16 cellular contexts compared by ENCODE assay signal in the genomic region with DNA sequence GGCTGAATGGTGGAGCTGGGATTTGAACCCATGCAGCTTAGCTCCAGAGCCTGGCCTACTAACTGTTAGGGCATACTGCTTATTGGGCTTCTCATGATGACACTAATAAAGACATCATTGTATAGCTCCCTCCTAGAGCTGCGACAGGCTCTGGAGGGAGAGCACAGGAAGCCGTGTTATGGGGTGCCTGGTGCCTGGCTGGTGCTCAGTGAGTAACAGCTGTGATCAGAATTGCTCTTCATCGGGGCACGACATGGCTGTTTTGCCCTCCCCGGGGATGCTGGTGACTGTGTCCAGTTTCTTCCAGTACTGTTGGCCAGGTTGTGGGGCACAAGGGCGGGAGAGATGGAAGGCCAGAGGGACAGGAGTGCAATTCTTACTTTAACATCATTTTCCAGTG. TPM values are rescaled to one million over a fixed set of nuclear protein-coding genes. Genes with fewer than 3 reads are reported as not detected.
DNase-seq lines count a peak whose midpoint lies in the region; ATAC-seq lines count a peak whose summit lies in the region.
"Had no signal": no experiment of that assay in that cellular context is flagged by ENCODE, and none has a peak within 500 bp of the region (broad histone marks: within the 10 kb centered on the region; RNA-seq: fewer than 3 reads in every experiment).

No MANE protein-coding gene starts in this region.

- POLR2A ChIA-PET in naive thymus-derived CD8-positive, alpha-beta T cell (lab: Charles Lee) = interaction anchor here (1.0 kb wide), 1 partner anchor 53 kb away, joined by 3 read pairs; no protein-coding TSS in a partner anchor

- H3K27ac Mint-ChIP-seq in stimulated activated naive CD8-positive, alpha-beta T cell treated with anti-CD3 and anti-CD28 coated beads, Interleukin-15, amount 100 ng/mL, for 72 hours = no peak overlapping the region
- no peak overlapping the region for H3K27ac Mint-ChIP-seq in activated T-helper 17 cell treated with anti-CD3 and anti-CD28 coated beads, Interleukin-2, amount 50 U/mL, for 72 hours
- H3K27ac Mint-ChIP-seq in naive thymus-derived CD8-positive, alpha-beta T cell = no peak overlapping the region

- no peak for ATAC-seq in stimulated activated naive CD8-positive, alpha-beta T cell treated with anti-CD3 and anti-CD28 coated beads, Interleukin-15, amount 100 ng/mL, for 72 hours
- no peak for ATAC-seq in stimulated activated naive CD8-positive, alpha-beta T cell treated with anti-CD3 and anti-CD28 coated beads, Interleukin-15, Interleukin-2, amounts not matched to agents 100 U/mL and 50 U/mL, for 24 hours
- no peak for ATAC-seq in activated T-helper 17 cell treated with anti-CD3 and anti-CD28 coated beads, Interleukin-2, amount 50 U/mL, for 72 hours (replicated peaks)
- no peak for ATAC-seq in naive thymus-derived CD8-positive, alpha-beta T cell
- no peak for ATAC-seq in HG02798 (IDR thresholded peaks at IDR 0.05; ENCODE audit: poor library complexity, unreplicated experiment)
- no peak for ATAC-seq in GM18858 (IDR thresholded peaks at IDR 0.05; ENCODE audit: unreplicated experiment)
- ATAC-seq: right cardiac atrium had no signal

- no peaks in the 10 kb centered on the region for H3K36me3 Mint-ChIP-seq in activated T-helper 17 cell treated with anti-CD3 and anti-CD28 coated beads, Interleukin-2, amount 50 U/mL, for 72 hours (ENCODE audit: low read depth)
- peaks cover 0 to 4% (median 4%) of the 10 kb centered on the region in 3 donors for H3K36me3 Mint-ChIP-seq in naive thymus-derived CD8-positive, alpha-beta T cell

- peaks cover 27% of the 10 kb centered on the region for H3K4me1 Mint-ChIP-seq in stimulated activated naive CD8-positive, alpha-beta T cell treated with anti-CD3 and anti-CD28 coated beads, Interleukin-15, amount 100 ng/mL, for 72 hours
- H3K4me1 Mint-ChIP-seq in activated T-helper 17 cell treated with anti-CD3 and anti-CD28 coated beads, Interleukin-2, amount 50 U/mL, for 72 hours = peaks cover 5% of the 10 kb centered on the region
- H3K4me1 Mint-ChIP-seq in naive thymus-derived CD8-positive, alpha-beta T cell = peaks cover 10 to 23% (median 14%) of the 10 kb centered on the region in 4 donors

- H3K27me3 Mint-ChIP-seq in stimulated activated naive CD8-positive, alpha-beta T cell treated with anti-CD3 and anti-CD28 coated beads, Interleukin-15, amount 100 ng/mL, for 72 hours = peaks cover 62% of the 10 kb centered on the region
- H3K27me3 Mint-ChIP-seq in activated T-helper 17 cell treated with anti-CD3 and anti-CD28 coated beads, Interleukin-2, amount 50 U/mL, for 72 hours = no peaks in the 10 kb centered on the region
- peaks cover 8 to 41% (median 30%) of the 10 kb centered on the region in 5 donors for H3K27me3 Mint-ChIP-seq in naive thymus-derived CD8-positive, alpha-beta T cell

- DNase-seq in stimulated activated naive CD8-positive, alpha-beta T cell treated with anti-CD3 and anti-CD28 coated beads, Interleukin-15, amount 100 ng/mL, for 72 hours = no peak
- DNase-seq in stimulated activated naive CD8-positive, alpha-beta T cell treated with anti-CD3 and anti-CD28 coated beads, Interleukin-15, Interleukin-2, amounts not matched to agents 100 U/mL and 50 U/mL, for 24 hours = no peak
- no peak for DNase-seq in naive thymus-derived CD8-positive, alpha-beta T cell
- DNase-seq in DMS79 treated with DMSO at 0.1 percent for 48 hours (lab: John Stamatoyannopoulos, UW) = no peak
- DNase-seq: activated CD4-positive, alpha-beta T cell treated with anti-CD3 and anti-CD28 coated beads, Interleukin-2, amount 50 U/mL, for 4 hours; cerebellar nuclear complex; COR-L47; effector memory CD4-positive, alpha-beta T cell; midbrain; NCI-H1436; NCI-H526 treated with DMSO at 0.1 percent for 48 hours; right cardiac atrium; stimulated activated CD4-positive, alpha-beta T cell treated with anti-CD3 and anti-CD28 coated beads, Interleukin-15, amount 100 ng/mL, for 24 hours had no signal

- peak overlapping the region; percentile 33 to 93 for H3K4me3 Mint-ChIP-seq in stimulated activated naive CD8-positive, alpha-beta T cell treated with anti-CD3 and anti-CD28 coated beads, Interleukin-15, amount 100 ng/mL, for 72 hours
- H3K4me3 Mint-ChIP-seq in activated T-helper 17 cell treated with anti-CD3 and anti-CD28 coated beads, Interleukin-2, amount 50 U/mL, for 72 hours = peak overlapping the region; percentile 93
- H3K4me3 Mint-ChIP-seq in naive thymus-derived CD8-positive, alpha-beta T cell = peak overlapping the region; percentile 7 to 89 (median 53)

- no peaks in the 10 kb centered on the region for H3K9me3 Mint-ChIP-seq in stimulated activated naive CD8-positive, alpha-beta T cell treated with anti-CD3 and anti-CD28 coated beads, Interleukin-15, amount 100 ng/mL, for 72 hours
- H3K9me3 Mint-ChIP-seq in activated T-helper 17 cell treated with anti-CD3 and anti-CD28 coated beads, Interleukin-2, amount 50 U/mL, for 72 hours = no peaks in the 10 kb centered on the region
- H3K9me3 Mint-ChIP-seq in naive thymus-derived CD8-positive, alpha-beta T cell = peaks cover 0 to 9% (median 0%) of the 10 kb centered on the region in 9 donors

RNA-seq across cellular contexts. Expression of gene LYPD5, which starts 5.1 kb away (rescaled TPM):
- total RNA-seq in activated T-helper 17 cell treated with anti-CD3 and anti-CD28 coated beads, Interleukin-2, amount 50 U/mL, for 72 hours = 1 to 10 TPM in 1 of 2 donors, under 1 TPM in 1; 0.73 to 6.6 TPM
- total RNA-seq in naive thymus-derived CD8-positive, alpha-beta T cell = under 1 TPM; 0.60 to 0.69 TPM
- polyA plus RNA-seq in naive thymus-derived CD8-positive, alpha-beta T cell = under 1 TPM in 2 of 3 donors, not detected in 1; 0.07 to 0.72 TPM

RNA-seq across cellular contexts. Expression of gene KCNN4, which starts 16.3 kb away (rescaled TPM):
- 100 to 1,000 TPM; 116 to 385 TPM for total RNA-seq in activated T-helper 17 cell treated with anti-CD3 and anti-CD28 coated beads, Interleukin-2, amount 50 U/mL, for 72 hours
- 100 to 1,000 TPM in 1 of 2 experiments, 10 to 100 TPM in 1; 92.9 to 103 TPM for total RNA-seq in naive thymus-derived CD8-positive, alpha-beta T cell
- polyA plus RNA-seq in naive thymus-derived CD8-positive, alpha-beta T cell = 10 to 100 TPM in 2 of 3 donors, 1 to 10 TPM in 1; 7.6 to 28.6 (median 11.7) TPM

RNA-seq across cellular contexts. Expression of gene ZNF283, which starts 30.0 kb away (rescaled TPM):
- total RNA-seq in activated T-helper 17 cell treated with anti-CD3 and anti-CD28 coated beads, Interleukin-2, amount 50 U/mL, for 72 hours = 10 to 100 TPM in 1 of 2 donors, 1 to 10 TPM in 1; 7.7 to 12.3 TPM
- 10 to 100 TPM; 24.2 to 25.8 TPM for total RNA-seq in naive thymus-derived CD8-positive, alpha-beta T cell
- polyA plus RNA-seq in naive thymus-derived CD8-positive, alpha-beta T cell = 1 to 10 TPM; 3.3 to 4.3 (median 3.7) TPM

RNA-seq across cellular contexts. Expression of gene SMG9, which starts 42.4 kb away (rescaled TPM):
- total RNA-seq in activated T-helper 17 cell treated with anti-CD3 and anti-CD28 coated beads, Interleukin-2, amount 50 U/mL, for 72 hours = 100 to 1,000 TPM in 1 of 2 donors, 10 to 100 TPM in 1; 70.4 to 109 TPM
- 10 to 100 TPM; 48.9 to 51.9 TPM for total RNA-seq in naive thymus-derived CD8-positive, alpha-beta T cell
- 1 to 10 TPM; 3.4 to 8.3 (median 8.3) TPM for polyA plus RNA-seq in naive thymus-derived CD8-positive, alpha-beta T cell
